ENCODE assay signal across 8 cellular contexts in genomic region chr5:141680751-141681201, GRCh38. TPM values are rescaled to one million over a fixed set of nuclear protein-coding genes. Genes with fewer than 3 reads are reported as not detected.
DNase-seq lines count a peak whose midpoint lies in the region; ATAC-seq and TF ChIP-seq lines count a peak whose summit lies in the region.

No MANE protein-coding gene starts in this region.

- no peaks in the 10 kb centered on the region for H3K36me3 Mint-ChIP-seq in activated CD4-positive, alpha-beta memory T cell treated with anti-CD3 and anti-CD28 coated beads for 36 hours

- intact Hi-C loops in activated CD4-positive, alpha-beta memory T cell treated with anti-CD3 and anti-CD28 coated beads for 36 hours (cut with micrococcal nuclease): no loop called here
- intact Hi-C loops in left cardiac atrium (cut with DNase I): no loop called here
- intact Hi-C loops in sciatic nerve (cut with DNase I): no loop called here

- H3K27ac Mint-ChIP-seq in activated CD4-positive, alpha-beta memory T cell treated with anti-CD3 and anti-CD28 coated beads for 36 hours: no peak overlapping the region

- no peaks in the 10 kb centered on the region for H3K27me3 Mint-ChIP-seq in activated CD4-positive, alpha-beta memory T cell treated with anti-CD3 and anti-CD28 coated beads for 36 hours

- ATAC-seq in left cardiac atrium: peak; percentile 25 to 54
- peak; percentile 18 for ATAC-seq in sciatic nerve
- ATAC-seq in GM18502 (IDR thresholded peaks at IDR 0.05; ENCODE audit: poor library complexity, unreplicated experiment): no peak
- ATAC-seq in GM18909 (IDR thresholded peaks at IDR 0.05; ENCODE audit: poor library complexity, unreplicated experiment): no peak

- H3K4me1 Mint-ChIP-seq in activated CD4-positive, alpha-beta memory T cell treated with anti-CD3 and anti-CD28 coated beads for 36 hours (ENCODE audit: low read depth): peaks cover 19% of the 10 kb centered on the region

- H3K27me3 ChIP-seq in H7 (ENCODE audit: control insufficient read depth, insufficient read depth, low read length): no peaks in the 10 kb centered on the region

- DNase-seq in H7 (peak; percentile 95), left cardiac atrium (peak; percentile 86), sciatic nerve (ENCODE audit: low spot score) (no peak), GM13976 (ENCODE audit: low spot score) (no peak)
- DNase-seq in activated CD4-positive, alpha-beta memory T cell treated with anti-CD3 and anti-CD28 coated beads for 36 hours: no peak
- DNase-seq in activated naive CD4-positive, alpha-beta T cell treated with Interleukin-2 at 50 U/mL for 16 hours: no peak

- in situ Hi-C loops in GM13976 (cut with MboI; ENCODE audit: low sequenced_read_pairs, unreplicated experiment): loop anchor here (25.0 kb wide), 1 partner anchor 457 kb away; no protein-coding TSS in a partner anchor

- peaks cover 4% of the 10 kb centered on the region for H3K36me3 ChIP-seq in H7 (replicated peaks; ENCODE audit: control insufficient read depth, insufficient read depth, low read length)

- TF ChIP-seq CTCF in GM13976 (IDR thresholded peaks at IDR 0.05; ENCODE audit: borderline replicate concordance, control extremely low read depth, extremely low read depth, insufficient read depth, missing control alignments): no peak

- H3K4me3 ChIP-seq in H7 (ENCODE audit: insufficient read depth, low read depth, low read length): peak overlapping the region; percentile 72; the same call in 1 of the 2 replicates

- H3K9me3 Mint-ChIP-seq in activated CD4-positive, alpha-beta memory T cell treated with anti-CD3 and anti-CD28 coated beads for 36 hours: no peaks in the 10 kb centered on the region

- H3K4me3 Mint-ChIP-seq in activated CD4-positive, alpha-beta memory T cell treated with anti-CD3 and anti-CD28 coated beads for 36 hours: peak overlapping the region; percentile 5

- CTCF ChIA-PET in activated CD4-positive, alpha-beta memory T cell treated with anti-CD3 and anti-CD28 coated beads for 36 hours (lab: Charles Lee): interaction anchor here (0.8 to 3.7 kb wide), 5 partner anchors 10 to 280 kb away, joined by 3 to 47 read pairs (median 4); no protein-coding TSS in a partner anchor

- POLR2A ChIA-PET in activated CD4-positive, alpha-beta memory T cell treated with anti-CD3 and anti-CD28 coated beads for 36 hours (lab: Charles Lee): no interaction called here

RNA-seq across cellular contexts. Expression of gene ARAP3, which starts 1.3 kb away (rescaled TPM):
- total RNA-seq in H7 (2014; rRNA removed; shearing (Covaris generic)): 19.3 and 23.8 TPM in 2 replicates
- 1 to 10 TPM; 5.1 to 5.2 TPM for total RNA-seq in activated CD4-positive, alpha-beta memory T cell treated with anti-CD3 and anti-CD28 coated beads for 36 hours
- total RNA-seq in left cardiac atrium (10 to 100 TPM; 10.1 to 18.7 TPM), sciatic nerve (22.4 TPM)

RNA-seq across cellular contexts. Expression of gene FCHSD1, which starts 29.6 kb away (rescaled TPM):
- 17.3 and 22.3 TPM in 2 replicates for total RNA-seq in H7 (2014; rRNA removed; shearing (Covaris generic))
- 10 to 100 TPM; 40.1 to 46.0 TPM for total RNA-seq in activated CD4-positive, alpha-beta memory T cell treated with anti-CD3 and anti-CD28 coated beads for 36 hours
- total RNA-seq in left cardiac atrium: 1 to 10 TPM; 6.1 to 7.3 TPM
- total RNA-seq in sciatic nerve: 33.0 TPM

RNA-seq across cellular contexts. Expression of gene RELL2, which starts 44.0 kb away (rescaled TPM):
- total RNA-seq in H7 (2014; rRNA removed; shearing (Covaris generic)): 7.4 and 8.9 TPM in 2 replicates
- total RNA-seq in activated CD4-positive, alpha-beta memory T cell treated with anti-CD3 and anti-CD28 coated beads for 36 hours: 10 to 100 TPM; 17.8 to 17.9 TPM
- total RNA-seq in left cardiac atrium (1 to 10 TPM; 1.4 to 1.6 TPM), sciatic nerve (0.85 TPM)

RNA-seq across cellular contexts. Expression of gene HDAC3, which starts 44.1 kb away (rescaled TPM):
- 81.3 and 82.7 TPM in 2 replicates for total RNA-seq in H7 (2014; rRNA removed; shearing (Covaris generic))
- 10 to 100 TPM; 65.2 to 71.5 TPM for total RNA-seq in activated CD4-positive, alpha-beta memory T cell treated with anti-CD3 and anti-CD28 coated beads for 36 hours
- total RNA-seq in left cardiac atrium (10 to 100 TPM; 21.1 to 29.8 TPM), sciatic nerve (47.6 TPM)

Comparison
In these comparisons a context has a peak if more than half of its experiments do, and no peak if none do; other contexts are left out.
1. DNase-seq: peak in H7 (single experiment) and left cardiac atrium (single experiment); none in activated CD4-positive, alpha-beta memory T cell treated with anti-CD3 and anti-CD28 coated beads for 36 hours (single experiment), sciatic nerve (single experiment), activated naive CD4-positive, alpha-beta T cell treated with Interleukin-2 at 50 U/mL for 16 hours (single experiment) and GM13976 (single experiment).
2. ATAC-seq: peak in left cardiac atrium (2 of 2) and sciatic nerve (single experiment); none in GM18502 (single experiment) and GM18909 (single experiment).